ENCODE assay signal across 22 cellular contexts in the genomic region with DNA sequence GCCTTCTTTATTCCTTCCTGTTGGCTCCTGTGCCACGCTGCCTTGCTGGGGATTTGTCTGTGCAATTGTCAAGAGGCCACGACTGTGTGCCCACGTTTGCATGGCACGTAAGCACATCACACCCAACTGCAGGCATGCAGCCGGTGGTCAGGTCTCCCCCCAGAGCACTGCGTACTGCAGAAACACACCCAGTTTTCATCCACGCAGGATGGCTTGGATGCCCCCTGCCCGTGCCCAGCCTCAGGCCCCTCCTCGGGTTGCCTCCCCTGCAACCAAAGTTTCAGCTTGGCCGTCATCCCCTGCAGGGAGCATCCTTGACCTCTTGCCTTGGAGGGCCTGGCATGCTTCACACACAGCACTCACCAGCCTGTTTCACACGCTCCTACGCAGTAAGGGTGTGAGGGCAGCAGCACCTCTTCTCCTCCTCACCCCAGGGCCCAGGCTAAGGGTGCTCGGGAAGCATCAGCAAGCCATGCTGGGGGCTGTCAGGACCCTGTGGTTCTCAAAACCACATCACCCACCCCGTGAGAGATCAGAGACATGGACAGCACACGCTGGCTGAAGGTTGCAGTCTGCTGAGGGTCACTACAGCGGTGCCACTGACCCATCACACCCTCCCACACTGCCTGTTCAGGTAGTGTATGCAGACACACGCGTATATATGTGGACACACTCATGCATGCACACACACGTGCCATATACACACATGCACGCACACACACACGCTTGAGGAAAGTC. TPM values are rescaled to one million over a fixed set of nuclear protein-coding genes. Genes with fewer than 3 reads are reported as not detected.
DNase-seq lines count a peak whose midpoint lies in the region; ATAC-seq and TF ChIP-seq lines count a peak whose summit lies in the region.
"Had no signal": no experiment of that assay in that cellular context is flagged by ENCODE, and none has a peak within 500 bp of the region (broad histone marks: within the 10 kb centered on the region; RNA-seq: fewer than 3 reads in every experiment).

No MANE protein-coding gene starts in this region.

- H3K4me3 Mint-ChIP-seq in activated CD4-positive, alpha-beta memory T cell treated with anti-CD3 and anti-CD28 coated beads for 36 hours, result no peak overlapping the region
- H3K4me3 Mint-ChIP-seq in activated CD4-positive, alpha-beta memory T cell treated with anti-CD3 and anti-CD28 coated beads, Interleukin-2, amount 10 ng/mL, durations not matched to agents 7 days and 5 days, result no peak overlapping the region
- H3K4me3 Mint-ChIP-seq in CD4-positive, CD25-positive, alpha-beta regulatory T cell, result peak overlapping the region in 3 of 4 donors; percentile 46 to 81 (median 56)
- H3K4me3 Mint-ChIP-seq in activated T-helper 17 cell treated with anti-CD3 and anti-CD28 coated beads, Interleukin-2, amount 50 U/mL, for 72 hours, result peak overlapping the region; percentile 12
- peak overlapping the region; percentile 23 to 60 (median 51) for H3K4me3 Mint-ChIP-seq in nephron

- peaks cover 2% of the 10 kb centered on the region for H3K27me3 Mint-ChIP-seq in activated CD4-positive, alpha-beta memory T cell treated with anti-CD3 and anti-CD28 coated beads for 36 hours
- no peaks in the 10 kb centered on the region for H3K27me3 Mint-ChIP-seq in activated CD4-positive, alpha-beta memory T cell treated with anti-CD3 and anti-CD28 coated beads, Interleukin-2, amount 10 ng/mL, durations not matched to agents 7 days and 5 days
- H3K27me3 Mint-ChIP-seq in CD4-positive, CD25-positive, alpha-beta regulatory T cell, result no peaks in the 10 kb centered on the region
- H3K27me3 Mint-ChIP-seq in activated T-helper 17 cell treated with anti-CD3 and anti-CD28 coated beads, Interleukin-2, amount 50 U/mL, for 72 hours, result no peaks in the 10 kb centered on the region
- peaks cover 3% of the 10 kb centered on the region for H3K27me3 Mint-ChIP-seq in nephron (ENCODE audit: low read depth)
- H3K27me3 Mint-ChIP-seq: T-cell had no signal

- no peak overlapping the region for H3K27ac ChIP-seq in CD4-positive, CD25-positive, alpha-beta regulatory T cell (ENCODE audit: insufficient read depth, low read length, poor library complexity, severe bottlenecking)
- H3K27ac ChIP-seq in testis, result no peak overlapping the region
- H3K27ac ChIP-seq in effector memory CD4-positive, alpha-beta T cell (ENCODE audit: insufficient read depth, low read length, poor library complexity, severe bottlenecking), result no peak overlapping the region
- H3K27ac ChIP-seq: adrenal gland, neutrophil, spleen had no signal

- H3K4me1 Mint-ChIP-seq in activated CD4-positive, alpha-beta memory T cell treated with anti-CD3 and anti-CD28 coated beads for 36 hours (ENCODE audit: low read depth), result peaks cover 62% of the 10 kb centered on the region
- H3K4me1 Mint-ChIP-seq in activated CD4-positive, alpha-beta memory T cell treated with anti-CD3 and anti-CD28 coated beads, Interleukin-2, amount 10 ng/mL, durations not matched to agents 7 days and 5 days, result peaks cover 64% of the 10 kb centered on the region
- peaks cover 11 to 78% (median 44%) of the 10 kb centered on the region in 4 donors for H3K4me1 Mint-ChIP-seq in CD4-positive, CD25-positive, alpha-beta regulatory T cell
- H3K4me1 Mint-ChIP-seq in activated T-helper 17 cell treated with anti-CD3 and anti-CD28 coated beads, Interleukin-2, amount 50 U/mL, for 72 hours, result peaks cover 39% of the 10 kb centered on the region
- peaks cover 45% of the 10 kb centered on the region for H3K4me1 Mint-ChIP-seq in nephron

- no peaks in the 10 kb centered on the region for H3K9me3 Mint-ChIP-seq in activated CD4-positive, alpha-beta memory T cell treated with anti-CD3 and anti-CD28 coated beads for 36 hours
- no peaks in the 10 kb centered on the region for H3K9me3 Mint-ChIP-seq in activated CD4-positive, alpha-beta memory T cell treated with anti-CD3 and anti-CD28 coated beads, Interleukin-2, amount 10 ng/mL, durations not matched to agents 7 days and 5 days
- H3K9me3 Mint-ChIP-seq in CD4-positive, CD25-positive, alpha-beta regulatory T cell, result peaks cover 0 to 4% (median 0%) of the 10 kb centered on the region in 7 donors
- H3K9me3 Mint-ChIP-seq in activated T-helper 17 cell treated with anti-CD3 and anti-CD28 coated beads, Interleukin-2, amount 50 U/mL, for 72 hours, result peaks cover 3% of the 10 kb centered on the region
- H3K9me3 Mint-ChIP-seq in nephron, result no peaks in the 10 kb centered on the region
- H3K9me3 Mint-ChIP-seq: T-cell had no signal

- no peak for DNase-seq in activated CD4-positive, alpha-beta memory T cell treated with anti-CD3 and anti-CD28 coated beads for 36 hours
- no peak for DNase-seq in activated CD4-positive, alpha-beta memory T cell treated with anti-CD3 and anti-CD28 coated beads, Interleukin-2, amount 10 ng/mL, durations not matched to agents 7 days and 5 days
- no peak for DNase-seq in CD4-positive, CD25-positive, alpha-beta regulatory T cell
- DNase-seq in testis, result no peak
- no peak for DNase-seq in effector memory CD4-positive, alpha-beta T cell
- DNase-seq: activated CD4-positive, alpha-beta T cell treated with anti-CD3 and anti-CD28 coated beads for 4 hours; activated T-cell treated with anti-CD3 and anti-CD28 coated beads, Interleukin-2, amount 50 U/mL, for 4 hours; adrenal gland; EL; left colon; MM.1S; NCI-H146; NCI-H2171; NCI-H524 treated with DMSO at 0.1 percent for 48 hours; SHP77 treated with DMSO at 0.1 percent for 48 hours; spleen; stimulated activated CD4-positive, alpha-beta T cell treated with anti-CD3 and anti-CD28 coated beads, Interleukin-4, amount 100 ng/mL, for 4 hours; T-cell had no signal

- H3K36me3 Mint-ChIP-seq in activated CD4-positive, alpha-beta memory T cell treated with anti-CD3 and anti-CD28 coated beads for 36 hours, result peaks cover 30% of the 10 kb centered on the region
- H3K36me3 Mint-ChIP-seq in activated CD4-positive, alpha-beta memory T cell treated with anti-CD3 and anti-CD28 coated beads, Interleukin-2, amount 10 ng/mL, durations not matched to agents 7 days and 5 days (ENCODE audit: low read depth), result peaks cover 41% of the 10 kb centered on the region
- peaks cover 9% of the 10 kb centered on the region for H3K36me3 Mint-ChIP-seq in CD4-positive, CD25-positive, alpha-beta regulatory T cell
- peaks cover 38% of the 10 kb centered on the region for H3K36me3 Mint-ChIP-seq in activated T-helper 17 cell treated with anti-CD3 and anti-CD28 coated beads, Interleukin-2, amount 50 U/mL, for 72 hours (ENCODE audit: low read depth)
- peaks cover 16% of the 10 kb centered on the region for H3K36me3 Mint-ChIP-seq in nephron (ENCODE audit: low read depth)

- POLR2A ChIA-PET in activated CD4-positive, alpha-beta memory T cell treated with anti-CD3 and anti-CD28 coated beads for 36 hours (lab: Charles Lee), result no interaction called here
- POLR2A ChIA-PET in activated CD4-positive, alpha-beta memory T cell treated with anti-CD3 and anti-CD28 coated beads, Interleukin-2, amount 10 ng/mL, durations not matched to agents 7 days and 5 days (lab: Charles Lee), result no interaction called here

- H3K4me1 ChIP-seq in CD4-positive, CD25-positive, alpha-beta regulatory T cell (ENCODE audit: control insufficient read depth, insufficient read depth, low read length, poor library complexity, severe bottlenecking), result peaks cover 62% of the 10 kb centered on the region
- H3K4me1 ChIP-seq in testis, result peaks cover 6% of the 10 kb centered on the region
- peaks cover 25% of the 10 kb centered on the region for H3K4me1 ChIP-seq in effector memory CD4-positive, alpha-beta T cell (ENCODE audit: control insufficient read depth, insufficient read depth, low read length, poor library complexity, severe bottlenecking)

- no peak for TF ChIP-seq POLR2A in testis (IDR thresholded peaks at IDR 0.05)

- no peaks in the 10 kb centered on the region for H3K27me3 ChIP-seq in CD4-positive, CD25-positive, alpha-beta regulatory T cell (ENCODE audit: control insufficient read depth, insufficient read depth, low read length)
- no peaks in the 10 kb centered on the region for H3K27me3 ChIP-seq in testis
- no peaks in the 10 kb centered on the region for H3K27me3 ChIP-seq in effector memory CD4-positive, alpha-beta T cell (replicated peaks; ENCODE audit: control insufficient read depth, insufficient read depth, low read length, poor library complexity, severe bottlenecking)
- H3K27me3 ChIP-seq: adrenal gland, neutrophil, spleen had no signal

- no peak for ATAC-seq in CD4-positive, CD25-positive, alpha-beta regulatory T cell (ENCODE audit: low read depth in 2 of 2)
- no peak for ATAC-seq in activated T-helper 17 cell treated with anti-CD3 and anti-CD28 coated beads, Interleukin-2, amount 50 U/mL, for 72 hours (replicated peaks)
- no peak for ATAC-seq in GM21381 (IDR thresholded peaks at IDR 0.05; ENCODE audit: unreplicated experiment)
- ATAC-seq: activated T-cell treated with anti-CD3 and anti-CD28 coated beads, Interleukin-2, amount 50 U/mL, for 4 hours; left colon; T-cell had no signal

- H3K4me3 ChIP-seq in CD4-positive, CD25-positive, alpha-beta regulatory T cell (ENCODE audit: low read depth, low read length), result no peak overlapping the region
- no peak overlapping the region for H3K4me3 ChIP-seq in testis
- no peak overlapping the region for H3K4me3 ChIP-seq in effector memory CD4-positive, alpha-beta T cell (ENCODE audit: insufficient read depth, low read depth, low read length, poor library complexity, severe bottlenecking)
- H3K4me3 ChIP-seq: adrenal gland, spleen had no signal

- CTCF ChIA-PET in activated CD4-positive, alpha-beta memory T cell treated with anti-CD3 and anti-CD28 coated beads for 36 hours (lab: Charles Lee), result no interaction called here
- CTCF ChIA-PET in activated CD4-positive, alpha-beta memory T cell treated with anti-CD3 and anti-CD28 coated beads, Interleukin-2, amount 10 ng/mL, durations not matched to agents 7 days and 5 days (lab: Charles Lee), result no interaction called here

- no peaks in the 10 kb centered on the region for H3K9me3 ChIP-seq in CD4-positive, CD25-positive, alpha-beta regulatory T cell (ENCODE audit: control insufficient read depth in 2 of 2, low read length in 2 of 2)
- H3K9me3 ChIP-seq in testis, result no peaks in the 10 kb centered on the region
- no peaks in the 10 kb centered on the region for H3K9me3 ChIP-seq in effector memory CD4-positive, alpha-beta T cell (ENCODE audit: control insufficient read depth, low read length)
- H3K9me3 ChIP-seq: adrenal gland, neutrophil, spleen had no signal

- no peak for TF ChIP-seq CTCF in nephron (IDR thresholded peaks at IDR 0.05; ENCODE audit: unreplicated experiment in 3 of 3)
- TF ChIP-seq CTCF in testis (IDR thresholded peaks at IDR 0.05), result no peak

- H3K36me3 ChIP-seq in CD4-positive, CD25-positive, alpha-beta regulatory T cell (ENCODE audit: control insufficient read depth, insufficient read depth, low read length), result peaks cover 14% of the 10 kb centered on the region
- no peaks in the 10 kb centered on the region for H3K36me3 ChIP-seq in testis (ENCODE audit: low read depth, missing control alignments)
- peaks cover 10% of the 10 kb centered on the region for H3K36me3 ChIP-seq in effector memory CD4-positive, alpha-beta T cell (ENCODE audit: control insufficient read depth, insufficient read depth, low read length)

- intact Hi-C loops in activated CD4-positive, alpha-beta memory T cell treated with anti-CD3 and anti-CD28 coated beads for 36 hours (cut with micrococcal nuclease), result no loop called here
- intact Hi-C loops in testis (cut with DNase I; ENCODE audit: low total_unique reads), result no loop called here

- 86 to 89% methylated on average over 17 to 21 of the region's 21 CpGs for WGBS in testis, 2 donors

- peak overlapping the region; percentile 13 for H3K27ac Mint-ChIP-seq in activated CD4-positive, alpha-beta memory T cell treated with anti-CD3 and anti-CD28 coated beads for 36 hours
- H3K27ac Mint-ChIP-seq in activated CD4-positive, alpha-beta memory T cell treated with anti-CD3 and anti-CD28 coated beads, Interleukin-2, amount 10 ng/mL, durations not matched to agents 7 days and 5 days, result no peak overlapping the region
- no peak overlapping the region for H3K27ac Mint-ChIP-seq in CD4-positive, CD25-positive, alpha-beta regulatory T cell
- no peak overlapping the region for H3K27ac Mint-ChIP-seq in activated T-helper 17 cell treated with anti-CD3 and anti-CD28 coated beads, Interleukin-2, amount 50 U/mL, for 72 hours
- no peak overlapping the region for H3K27ac Mint-ChIP-seq in nephron
- H3K27ac Mint-ChIP-seq: T-cell had no signal

RNA-seq across cellular contexts. Expression of a gene that starts 3.1 kb away (rescaled TPM):
- 10 to 100 TPM; 60.8 to 64.7 TPM for total RNA-seq in activated CD4-positive, alpha-beta memory T cell treated with anti-CD3 and anti-CD28 coated beads for 36 hours
- 10 to 100 TPM; 44.5 to 44.8 TPM for total RNA-seq in activated CD4-positive, alpha-beta memory T cell treated with anti-CD3 and anti-CD28 coated beads, Interleukin-2, amount 10 ng/mL, durations not matched to agents 7 days and 5 days
- total RNA-seq in CD4-positive, CD25-positive, alpha-beta regulatory T cell, result 15.8 TPM
- 100 to 1,000 TPM in 3 of 4 donors, 10 to 100 TPM in 1; 98.7 to 127 (median 112) TPM for polyA plus RNA-seq in CD4-positive, CD25-positive, alpha-beta regulatory T cell
- 10 to 100 TPM; 50.3 to 74.0 TPM for total RNA-seq in activated T-helper 17 cell treated with anti-CD3 and anti-CD28 coated beads, Interleukin-2, amount 50 U/mL, for 72 hours
- 100 to 1,000 TPM in 1 of 2 donors, 10 to 100 TPM in 1; 60.8 to 101 TPM for total RNA-seq in testis
- polyA plus RNA-seq in testis (ENCODE audit: insufficient read depth, low read depth, low replicate concordance), result 164 TPM

RNA-seq across cellular contexts. Expression of a gene that starts 4.7 kb away (rescaled TPM):
- 10 to 100 TPM; 38.9 to 39.5 TPM for total RNA-seq in activated CD4-positive, alpha-beta memory T cell treated with anti-CD3 and anti-CD28 coated beads for 36 hours
- total RNA-seq in activated CD4-positive, alpha-beta memory T cell treated with anti-CD3 and anti-CD28 coated beads, Interleukin-2, amount 10 ng/mL, durations not matched to agents 7 days and 5 days, result 10 to 100 TPM; 25.4 to 29.2 TPM
- total RNA-seq in CD4-positive, CD25-positive, alpha-beta regulatory T cell, result 21.6 TPM
- polyA plus RNA-seq in CD4-positive, CD25-positive, alpha-beta regulatory T cell, result 10 to 100 TPM; 66.5 to 98.7 (median 75.7) TPM
- total RNA-seq in activated T-helper 17 cell treated with anti-CD3 and anti-CD28 coated beads, Interleukin-2, amount 50 U/mL, for 72 hours, result 10 to 100 TPM; 13.0 to 35.1 TPM
- 10 to 100 TPM; 54.9 to 58.7 TPM for total RNA-seq in testis
- 59.3 TPM for polyA plus RNA-seq in testis (ENCODE audit: insufficient read depth, low read depth, low replicate concordance)

Comparison
In these comparisons a context has a peak if more than half of its experiments do, and no peak if none do; other contexts are left out.
1. H3K4me3 Mint-ChIP-seq: peak in CD4-positive, CD25-positive, alpha-beta regulatory T cell (3 of 4), activated T-helper 17 cell treated with anti-CD3 and anti-CD28 coated beads, Interleukin-2, amount 50 U/mL, for 72 hours (single experiment) and nephron (3 of 3); none in activated CD4-positive, alpha-beta memory T cell treated with anti-CD3 and anti-CD28 coated beads for 36 hours (single experiment) and activated CD4-positive, alpha-beta memory T cell treated with anti-CD3 and anti-CD28 coated beads, Interleukin-2, amount 10 ng/mL, durations not matched to agents 7 days and 5 days (single experiment).